23 cellular contexts compared by ENCODE assay signal in the genomic region with DNA sequence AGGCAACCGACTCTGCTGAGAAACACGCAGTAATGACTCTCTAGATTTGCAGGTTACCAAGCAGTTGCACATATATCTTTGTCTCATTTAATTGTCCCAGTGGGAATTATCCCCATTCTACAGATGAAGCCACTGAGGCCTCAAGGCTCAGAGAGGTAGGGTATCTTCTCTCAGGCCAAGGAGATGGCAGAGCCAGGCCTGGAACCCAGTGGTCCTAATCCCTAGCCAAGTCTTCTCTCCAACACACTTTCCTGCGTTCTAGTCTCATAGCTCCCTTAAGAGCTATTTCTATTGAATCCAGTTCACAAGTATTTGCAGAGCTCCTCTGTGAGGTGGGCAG.
DNase-seq lines count a peak whose midpoint lies in the region; ATAC-seq and TF ChIP-seq lines count a peak whose summit lies in the region.
"Had no signal": no experiment of that assay in that cellular context is flagged by ENCODE, and none has a peak within 500 bp of the region (broad histone marks: within the 10 kb centered on the region; RNA-seq: fewer than 3 reads in every experiment).

No MANE protein-coding gene starts in this region.

- DNase-seq in CD4-positive, CD25-positive, alpha-beta regulatory T cell = no peak
- no peak for DNase-seq in CD8-positive, alpha-beta T cell
- no peak for DNase-seq in activated T-helper 1 cell treated with anti-CD3 and anti-CD28 coated beads, Interleukin-12 subunit alpha, Interleukin-12 subunit beta, Interleukin-2, Interleukin-4 antibody, amounts not matched to agents 30 ng/mL and 10 ng/mL and 1 ng/mL, durations not matched to agents 14 hours and 24 hours and 36 hours (ENCODE audit: low spot score)
- DNase-seq in naive thymus-derived CD8-positive, alpha-beta T cell = no peak
- DNase-seq in putamen (ENCODE audit: low spot score) = no peak
- DNase-seq in midbrain (lab: John Stamatoyannopoulos, UW) = no peak
- DNase-seq in coronary artery (ENCODE audit: low spot score) = no peak
- DNase-seq: activated B cell treated with CpG ODN at 0.5 μM for 24 hours; aorta; Calu3; effector CD8-positive, alpha-beta T cell; HCEC 1CT; Kasumi-1; NCI-H1417 treated with DMSO at 0.1 percent for 48 hours; NCI-H2081 treated with DMSO at 0.1 percent for 48 hours; NCI-H748 treated with DMSO at 0.1 percent for 48 hours; nucleus accumbens; SIG-M5; sigmoid colon; SW 1271; transverse colon had no signal

- no peaks in the 10 kb centered on the region for H3K36me3 Mint-ChIP-seq in CD4-positive, CD25-positive, alpha-beta regulatory T cell
- no peaks in the 10 kb centered on the region for H3K36me3 Mint-ChIP-seq in CD8-positive, alpha-beta T cell
- H3K36me3 Mint-ChIP-seq in activated T-helper 1 cell treated with anti-CD3 and anti-CD28 coated beads, Interleukin-12 subunit alpha, Interleukin-12 subunit beta, Interleukin-2, Interleukin-4 antibody, amounts not matched to agents 30 ng/mL and 10 ng/mL and 1 ng/mL, durations not matched to agents 14 hours and 24 hours and 36 hours (ENCODE audit: low read depth) = no peaks in the 10 kb centered on the region
- H3K36me3 Mint-ChIP-seq in naive thymus-derived CD8-positive, alpha-beta T cell = peaks cover 0 to 4% (median 0%) of the 10 kb centered on the region in 3 donors
- H3K36me3 Mint-ChIP-seq: activated naive CD8-positive, alpha-beta T cell had no signal

- ATAC-seq in CD4-positive, CD25-positive, alpha-beta regulatory T cell (ENCODE audit: low read depth in 2 of 2) = no peak
- no peak for ATAC-seq in CD8-positive, alpha-beta T cell
- ATAC-seq in naive thymus-derived CD8-positive, alpha-beta T cell = no peak

- peak overlapping the region in 2 of 4 donors; percentile 25 to 33 for H3K4me3 Mint-ChIP-seq in CD4-positive, CD25-positive, alpha-beta regulatory T cell
- H3K4me3 Mint-ChIP-seq in CD8-positive, alpha-beta T cell = no peak overlapping the region
- peak overlapping the region; percentile 24 for H3K4me3 Mint-ChIP-seq in activated T-helper 1 cell treated with anti-CD3 and anti-CD28 coated beads, Interleukin-12 subunit alpha, Interleukin-12 subunit beta, Interleukin-2, Interleukin-4 antibody, amounts not matched to agents 30 ng/mL and 10 ng/mL and 1 ng/mL, durations not matched to agents 14 hours and 24 hours and 36 hours
- H3K4me3 Mint-ChIP-seq in naive thymus-derived CD8-positive, alpha-beta T cell = peak overlapping the region in 2 of 10 donors; percentile 35 to 47
- H3K4me3 Mint-ChIP-seq: activated B cell treated with CpG ODN at 0.5 μM for 24 hours; activated naive CD8-positive, alpha-beta T cell had no signal

- TF ChIP-seq CTCF in CD8-positive, alpha-beta T cell (IDR thresholded peaks at IDR 0.05) = no peak
- TF ChIP-seq CTCF in coronary artery (IDR thresholded peaks at IDR 0.05) = no peak

- CTCF ChIA-PET in CD8-positive, alpha-beta T cell (lab: Charles Lee) = interaction anchor here (2.7 kb wide), 1 partner anchor 12 kb away, joined by 8 read pairs; no protein-coding TSS in a partner anchor

- H3K27me3 Mint-ChIP-seq in CD4-positive, CD25-positive, alpha-beta regulatory T cell = no peaks in the 10 kb centered on the region
- no peaks in the 10 kb centered on the region for H3K27me3 Mint-ChIP-seq in CD8-positive, alpha-beta T cell (ENCODE audit: low read depth)
- no peaks in the 10 kb centered on the region for H3K27me3 Mint-ChIP-seq in activated T-helper 1 cell treated with anti-CD3 and anti-CD28 coated beads, Interleukin-12 subunit alpha, Interleukin-12 subunit beta, Interleukin-2, Interleukin-4 antibody, amounts not matched to agents 30 ng/mL and 10 ng/mL and 1 ng/mL, durations not matched to agents 14 hours and 24 hours and 36 hours (ENCODE audit: insufficient read depth)
- H3K27me3 Mint-ChIP-seq in naive thymus-derived CD8-positive, alpha-beta T cell = no peaks in the 10 kb centered on the region
- H3K27me3 Mint-ChIP-seq: activated B cell treated with CpG ODN at 0.5 μM for 24 hours; activated naive CD8-positive, alpha-beta T cell had no signal

- H3K9me3 Mint-ChIP-seq in CD4-positive, CD25-positive, alpha-beta regulatory T cell = peaks cover 0 to 1% (median 0%) of the 10 kb centered on the region in 7 donors
- peaks cover 2% of the 10 kb centered on the region for H3K9me3 Mint-ChIP-seq in CD8-positive, alpha-beta T cell
- H3K9me3 Mint-ChIP-seq in activated T-helper 1 cell treated with anti-CD3 and anti-CD28 coated beads, Interleukin-12 subunit alpha, Interleukin-12 subunit beta, Interleukin-2, Interleukin-4 antibody, amounts not matched to agents 30 ng/mL and 10 ng/mL and 1 ng/mL, durations not matched to agents 14 hours and 24 hours and 36 hours = no peaks in the 10 kb centered on the region
- peaks cover 0 to 15% (median 0%) of the 10 kb centered on the region in 9 donors for H3K9me3 Mint-ChIP-seq in naive thymus-derived CD8-positive, alpha-beta T cell

- H3K4me3 ChIP-seq in CD4-positive, CD25-positive, alpha-beta regulatory T cell (ENCODE audit: low read depth, low read length) = no peak overlapping the region
- H3K4me3 ChIP-seq in CD8-positive, alpha-beta T cell (ENCODE audit: low read depth, low read length) = no peak overlapping the region
- H3K4me3 ChIP-seq in coronary artery = no peak overlapping the region
- H3K4me3 ChIP-seq: prostate gland, sigmoid colon, transverse colon had no signal

- peak overlapping the region; percentile 23 for H3K27ac ChIP-seq in CD4-positive, CD25-positive, alpha-beta regulatory T cell (ENCODE audit: insufficient read depth, low read length, poor library complexity, severe bottlenecking)
- H3K27ac ChIP-seq in CD8-positive, alpha-beta T cell (ENCODE audit: low read depth, low read length) = no peak overlapping the region
- no peak overlapping the region for H3K27ac ChIP-seq in coronary artery
- H3K27ac ChIP-seq: prostate gland, sigmoid colon, transverse colon had no signal

- peaks cover 0 to 29% (median 14%) of the 10 kb centered on the region in 4 donors for H3K4me1 Mint-ChIP-seq in CD4-positive, CD25-positive, alpha-beta regulatory T cell
- H3K4me1 Mint-ChIP-seq in CD8-positive, alpha-beta T cell (ENCODE audit: low read depth) = peaks cover 29% of the 10 kb centered on the region
- peaks cover 29% of the 10 kb centered on the region for H3K4me1 Mint-ChIP-seq in activated T-helper 1 cell treated with anti-CD3 and anti-CD28 coated beads, Interleukin-12 subunit alpha, Interleukin-12 subunit beta, Interleukin-2, Interleukin-4 antibody, amounts not matched to agents 30 ng/mL and 10 ng/mL and 1 ng/mL, durations not matched to agents 14 hours and 24 hours and 36 hours (ENCODE audit: low read depth)
- H3K4me1 Mint-ChIP-seq in naive thymus-derived CD8-positive, alpha-beta T cell = peaks cover 7 to 28% (median 23%) of the 10 kb centered on the region in 4 donors

- intact Hi-C loops in CD8-positive, alpha-beta T cell (cut with DNase I, micrococcal nuclease) = no loop called here
- intact Hi-C loops in activated T-helper 1 cell treated with anti-CD3 and anti-CD28 coated beads, Interleukin-12 subunit alpha, Interleukin-12 subunit beta, Interleukin-2, Interleukin-4 antibody, amounts not matched to agents 30 ng/mL and 10 ng/mL and 1 ng/mL, durations not matched to agents 14 hours and 24 hours and 36 hours (cut with micrococcal nuclease) = no loop called here

- H3K27ac Mint-ChIP-seq in CD4-positive, CD25-positive, alpha-beta regulatory T cell = peak overlapping the region in 1 of 3 donors; percentile 49
- peak overlapping the region; percentile 87 for H3K27ac Mint-ChIP-seq in CD8-positive, alpha-beta T cell
- peak overlapping the region; percentile 31 for H3K27ac Mint-ChIP-seq in activated T-helper 1 cell treated with anti-CD3 and anti-CD28 coated beads, Interleukin-12 subunit alpha, Interleukin-12 subunit beta, Interleukin-2, Interleukin-4 antibody, amounts not matched to agents 30 ng/mL and 10 ng/mL and 1 ng/mL, durations not matched to agents 14 hours and 24 hours and 36 hours
- peak overlapping the region in 9 of 10 donors; percentile 59 to 86 (median 75) for H3K27ac Mint-ChIP-seq in naive thymus-derived CD8-positive, alpha-beta T cell
- H3K27ac Mint-ChIP-seq: activated B cell treated with CpG ODN at 0.5 μM for 24 hours had no signal

- H3K36me3 ChIP-seq in CD4-positive, CD25-positive, alpha-beta regulatory T cell (ENCODE audit: control insufficient read depth, insufficient read depth, low read length) = no peaks in the 10 kb centered on the region
- no peaks in the 10 kb centered on the region for H3K36me3 ChIP-seq in CD8-positive, alpha-beta T cell (ENCODE audit: insufficient read depth, low read length)
- H3K36me3 ChIP-seq: prostate gland, sigmoid colon, transverse colon had no signal

- POLR2A ChIA-PET in CD8-positive, alpha-beta T cell (lab: Charles Lee) = no interaction called here
- POLR2A ChIA-PET in naive thymus-derived CD8-positive, alpha-beta T cell (lab: Charles Lee) = interaction anchor here (0.6 kb wide), 1 partner anchor 241 kb away, joined by 3 read pairs; no protein-coding TSS in a partner anchor

- H3K9me3 ChIP-seq in CD4-positive, CD25-positive, alpha-beta regulatory T cell (ENCODE audit: control insufficient read depth in 2 of 2, low read length in 2 of 2) = no peaks in the 10 kb centered on the region
- no peaks in the 10 kb centered on the region for H3K9me3 ChIP-seq in CD8-positive, alpha-beta T cell (ENCODE audit: low read length)
- H3K9me3 ChIP-seq: prostate gland, sigmoid colon, transverse colon had no signal

- no peaks in the 10 kb centered on the region for H3K27me3 ChIP-seq in CD4-positive, CD25-positive, alpha-beta regulatory T cell (ENCODE audit: control insufficient read depth, insufficient read depth, low read length)
- H3K27me3 ChIP-seq in CD8-positive, alpha-beta T cell (ENCODE audit: insufficient read depth, low read length) = no peaks in the 10 kb centered on the region
- H3K27me3 ChIP-seq: sigmoid colon, transverse colon had no signal

- peaks cover 17% of the 10 kb centered on the region for H3K4me1 ChIP-seq in CD4-positive, CD25-positive, alpha-beta regulatory T cell (ENCODE audit: control insufficient read depth, insufficient read depth, low read length, poor library complexity, severe bottlenecking)
- peaks cover 14% of the 10 kb centered on the region for H3K4me1 ChIP-seq in CD8-positive, alpha-beta T cell (ENCODE audit: insufficient read depth, low read length)
- H3K4me1 ChIP-seq: prostate gland, transverse colon had no signal
